In the genomic region with DNA sequence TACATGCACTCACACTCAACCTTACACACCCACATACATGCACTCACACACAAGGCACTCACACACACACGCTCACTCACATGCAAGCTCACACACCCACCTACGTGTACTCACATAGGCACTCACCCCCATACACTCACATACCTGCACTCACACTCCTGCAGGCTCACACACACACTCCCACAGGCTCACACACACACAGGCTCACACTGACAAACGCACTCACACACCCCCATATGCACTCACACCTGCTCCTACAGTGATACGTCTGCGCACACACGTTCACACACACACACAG, we compare ENCODE assay signal across 31 cellular contexts. TPM values are rescaled to one million over a fixed set of nuclear protein-coding genes. Genes with fewer than 3 reads are reported as not detected.
"Had no signal": no experiment of that assay in that cellular context is flagged by ENCODE, and none has a peak within 500 bp of the region (broad histone marks: within the 10 kb centered on the region; RNA-seq: fewer than 3 reads in every experiment).

No MANE protein-coding gene starts in this region.

- H3K27ac Mint-ChIP-seq: activated CD4-positive, alpha-beta memory T cell treated with anti-CD3 and anti-CD28 coated beads for 36 hours; activated CD4-positive, alpha-beta T cell treated with anti-CD3 and anti-CD28 coated beads for 36 hours; activated CD4-positive, alpha-beta T cell treated with anti-CD3 and anti-CD28 coated beads, Interleukin-2, amount 10 ng/mL, durations not matched to agents 24 days and 14 days; activated naive CD4-positive, alpha-beta T cell treated with anti-CD3 and anti-CD28 coated beads, Interleukin-2, amount 10 ng/mL, durations not matched to agents 7 days and 5 days; activated naive CD4-positive, alpha-beta T cell treated with anti-CD3 and anti-CD28 coated beads, Interleukin-2, amount 50 U/mL, for 72 hours; activated T-cell treated with anti-CD3 and anti-CD28 coated beads, Interleukin-2, amount 50 U/mL, for 24 hours; activated T-cell treated with anti-CD3 and anti-CD28 coated beads, Interleukin-2, amount 50 U/mL, for 72 hours; effector memory CD8-positive, alpha-beta T cell; T-helper 17 cell; T-helper 2 cell treated with Interferon-gamma antibody and Interleukin-4, amounts not matched to agents 5 μg/mL and 100 μg/mL, for 36 hours had no signal

- H3K27ac ChIP-seq: brain microvascular endothelial cell, esophagus muscularis mucosa, foreskin keratinocyte, gastrocnemius medialis had no signal

- H3K4me3 Mint-ChIP-seq: activated CD4-positive, alpha-beta memory T cell treated with anti-CD3 and anti-CD28 coated beads for 36 hours; activated CD4-positive, alpha-beta T cell treated with anti-CD3 and anti-CD28 coated beads for 36 hours; activated CD4-positive, alpha-beta T cell treated with anti-CD3 and anti-CD28 coated beads, Interleukin-2, amount 10 ng/mL, durations not matched to agents 24 days and 14 days; activated naive CD4-positive, alpha-beta T cell treated with anti-CD3 and anti-CD28 coated beads, Interleukin-2, amount 10 ng/mL, durations not matched to agents 7 days and 5 days; activated T-cell treated with anti-CD3 and anti-CD28 coated beads, Interleukin-2, amount 50 U/mL, for 24 hours; activated T-cell treated with anti-CD3 and anti-CD28 coated beads, Interleukin-2, amount 50 U/mL, for 72 hours; effector memory CD8-positive, alpha-beta T cell; T-helper 17 cell; T-helper 2 cell treated with Interferon-gamma antibody and Interleukin-4, amounts not matched to agents 5 μg/mL and 100 μg/mL, for 36 hours had no signal

- FAIRE-seq: astrocyte, colon had no signal

- H3K4me1 ChIP-seq: esophagus muscularis mucosa, gastrocnemius medialis had no signal

- H3K27me3 Mint-ChIP-seq: activated CD4-positive, alpha-beta memory T cell treated with anti-CD3 and anti-CD28 coated beads for 36 hours; activated CD4-positive, alpha-beta T cell treated with anti-CD3 and anti-CD28 coated beads, Interleukin-2, amount 10 ng/mL, durations not matched to agents 24 days and 14 days; activated naive CD4-positive, alpha-beta T cell treated with anti-CD3 and anti-CD28 coated beads, Interleukin-2, amount 10 ng/mL, durations not matched to agents 7 days and 5 days; effector memory CD8-positive, alpha-beta T cell; T-helper 17 cell had no signal

- H3K4me3 ChIP-seq: esophagus muscularis mucosa, gastrocnemius medialis had no signal

- DNase-seq: activated CD4-positive, alpha-beta memory T cell treated with anti-CD3 and anti-CD28 coated beads for 36 hours; activated CD4-positive, alpha-beta T cell treated with anti-CD3 and anti-CD28 coated beads for 36 hours; activated CD4-positive, alpha-beta T cell treated with anti-CD3 and anti-CD28 coated beads, Interleukin-2, amount 10 ng/mL, durations not matched to agents 24 days and 14 days; activated CD4-positive, CD25-positive, alpha-beta regulatory T cell; activated CD4-positive, CD25-positive, alpha-beta regulatory T cell treated with anti-CD3 and anti-CD28 coated beads, Interleukin-2, amount 50 U/mL, for 72 hours; activated CD8-positive, alpha-beta memory T cell treated with anti-CD3 and anti-CD28 coated beads, Interleukin-2, amount 50 U/mL, for 48 hours; activated gamma-delta T cell; activated naive CD4-positive, alpha-beta T cell; activated naive CD4-positive, alpha-beta T cell treated with anti-CD3 and anti-CD28 coated beads, Interleukin-2, amount 10 ng/mL, durations not matched to agents 7 days and 5 days; activated T-cell treated with anti-CD3 and anti-CD28 coated beads for 4 hours; activated T-cell treated with anti-CD3 and anti-CD28 coated beads, Interleukin-2, amount 50 U/mL, for 24 hours; activated T-cell treated with anti-CD3 and anti-CD28 coated beads, Interleukin-2, amount 50 U/mL, for 72 hours; amniotic stem cell; anterior cingulate cortex; brain microvascular endothelial cell; caudate nucleus; cortex of kidney; dermis blood vessel endothelial cell; effector CD4-positive, alpha-beta T cell; effector memory CD8-positive, alpha-beta T cell; erythroblast; foreskin keratinocyte; gastrocnemius medialis; T-helper 1 cell; T-helper 17 cell; T1000 had no signal

- ATAC-seq: activated CD4-positive, alpha-beta T cell treated with anti-CD3 and anti-CD28 coated beads for 36 hours; activated naive CD4-positive, alpha-beta T cell treated with anti-CD3 and anti-CD28 coated beads, Interleukin-2, amount 50 U/mL, for 72 hours; activated T-cell treated with anti-CD3 and anti-CD28 coated beads, Interleukin-2, amount 50 U/mL, for 72 hours; effector memory CD8-positive, alpha-beta T cell; foreskin keratinocyte; gastrocnemius medialis; T-helper 17 cell had no signal

- H3K9me3 ChIP-seq: esophagus muscularis mucosa, gastrocnemius medialis had no signal

- H3K36me3 ChIP-seq: brain microvascular endothelial cell, esophagus muscularis mucosa, gastrocnemius medialis had no signal

- H3K36me3 Mint-ChIP-seq: activated CD4-positive, alpha-beta memory T cell treated with anti-CD3 and anti-CD28 coated beads for 36 hours had no signal

- H3K4me1 Mint-ChIP-seq: activated CD4-positive, alpha-beta T cell treated with anti-CD3 and anti-CD28 coated beads for 36 hours; activated CD4-positive, alpha-beta T cell treated with anti-CD3 and anti-CD28 coated beads, Interleukin-2, amount 10 ng/mL, durations not matched to agents 24 days and 14 days; activated naive CD4-positive, alpha-beta T cell treated with anti-CD3 and anti-CD28 coated beads, Interleukin-2, amount 10 ng/mL, durations not matched to agents 7 days and 5 days had no signal

RNA-seq across cellular contexts. Expression of a gene that starts 19.1 kb away (rescaled TPM):
- total RNA-seq: dermis blood vessel endothelial cell had no signal

RNA-seq across cellular contexts. Expression of a gene that starts 23.2 kb away (rescaled TPM):
- total RNA-seq: activated CD4-positive, alpha-beta T cell treated with anti-CD3 and anti-CD28 coated beads, Interleukin-2, amount 10 ng/mL, durations not matched to agents 24 days and 14 days; esophagus muscularis mucosa; foreskin keratinocyte had no signal
